1 cellular context compared by ENCODE assay signal in genomic region chr12:76020731-76021672, GRCh38.
TF ChIP-seq lines count a peak whose summit lies in the region.

No MANE protein-coding gene starts in this region.

TF ChIP-seq in H1, 55 proteins besides CTCF, POLR2A, EP300 and RAD21 (continued from another document):
- TF ChIP-seq BCL11A (IDR thresholded peaks at IDR 0.05; ENCODE audit: low read depth in 2 of 2, low read length in 2 of 2) (no peak), RFX5 (IDR thresholded peaks at IDR 0.05; ENCODE audit: borderline replicate concordance, low read depth, low read length) (no peak), SUZ12 (IDR thresholded peaks at IDR 0.05; ENCODE audit: low read length) (no peak), EZH2 (IDR thresholded peaks at IDR 0.05; ENCODE audit: low read depth, low read length, severe bottlenecking) (no peak), CBX5 (IDR thresholded peaks at IDR 0.05; ENCODE audit: low read depth, low read length) (no peak), SIRT6 (IDR thresholded peaks at IDR 0.05; ENCODE audit: low read length) (no peak), YY1 (IDR thresholded peaks at IDR 0.05; ENCODE audit: low read depth, low read length) (no peak), BACH1 (IDR thresholded peaks at IDR 0.05; ENCODE audit: low read length) (no peak)
